Comparison of ENCODE assay signal across 15 cellular contexts in the genomic region with DNA sequence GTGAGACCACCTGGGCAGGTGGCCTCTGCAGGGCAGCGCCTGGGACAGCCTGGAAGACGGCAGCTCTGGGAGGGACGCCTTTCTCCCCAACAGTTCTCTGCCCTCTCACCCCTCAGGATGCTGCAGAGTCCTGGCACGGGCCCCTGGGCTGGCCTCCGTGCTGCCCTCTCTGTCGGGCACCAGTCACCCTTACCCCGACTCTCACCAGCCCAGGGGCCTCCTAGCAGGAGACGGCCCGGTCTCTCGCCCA. TPM values are rescaled to one million over a fixed set of nuclear protein-coding genes. Genes with fewer than 3 reads are reported as not detected.
A peak's percentile ranks its signal among the peaks of the same experiment; 100 is the strongest.
DNase-seq lines count a peak whose midpoint lies in the region; ATAC-seq, FAIRE-seq and TF ChIP-seq lines count a peak whose summit lies in the region.
"Had no signal": no experiment of that assay in that cellular context is flagged by ENCODE, and none has a peak within 500 bp of the region (broad histone marks: within the 10 kb centered on the region; RNA-seq: fewer than 3 reads in every experiment).

No MANE protein-coding gene starts in this region.

- H3K4me1 ChIP-seq in kidney (ENCODE audit: control insufficient read depth in 1 of 2, insufficient read depth in 1 of 2, low read depth in 1 of 2, low read length in 2 of 2) (peaks cover 5 to 20% of the 10 kb centered on the region in 2 donors), prostate gland (replicated peaks) (peaks cover 8% of the 10 kb centered on the region)

- FAIRE-seq in kidney (lab: Jason Lieb, UNC) (no peak), HTR-8/SVneo (lab: Jason Lieb, UNC) (no peak)

- H3K27me3 Mint-ChIP-seq in activated CD8-positive, alpha-beta T cell treated with anti-CD3 and anti-CD28 coated beads, Interleukin-2, amount 10 ng/mL, durations not matched to agents 7 days and 5 days (ENCODE audit: low read depth), result peaks cover 7% of the 10 kb centered on the region

- H3K36me3 ChIP-seq in kidney (ENCODE audit: control insufficient read depth in 1 of 2, insufficient read depth in 2 of 2, low read length in 2 of 2) (peaks cover 7 to 20% of the 10 kb centered on the region in 2 donors), prostate gland (no peaks in the 10 kb centered on the region)

- POLR2A ChIA-PET in activated CD8-positive, alpha-beta T cell treated with anti-CD3 and anti-CD28 coated beads, Interleukin-2, amount 10 ng/mL, durations not matched to agents 7 days and 5 days (lab: Charles Lee), result no interaction called here

- no peaks in the 10 kb centered on the region for H3K36me3 Mint-ChIP-seq in activated CD8-positive, alpha-beta T cell treated with anti-CD3 and anti-CD28 coated beads, Interleukin-2, amount 10 ng/mL, durations not matched to agents 7 days and 5 days (ENCODE audit: low read depth)

- H3K4me1 Mint-ChIP-seq in activated CD8-positive, alpha-beta T cell treated with anti-CD3 and anti-CD28 coated beads, Interleukin-2, amount 10 ng/mL, durations not matched to agents 7 days and 5 days (ENCODE audit: low read depth), result peaks cover 4% of the 10 kb centered on the region

- no peak overlapping the region for H3K27ac Mint-ChIP-seq in activated CD8-positive, alpha-beta T cell treated with anti-CD3 and anti-CD28 coated beads, Interleukin-2, amount 10 ng/mL, durations not matched to agents 7 days and 5 days
- H3K27ac Mint-ChIP-seq: HFFc6; naive thymus-derived CD8-positive, alpha-beta T cell; T-helper 17 cell had no signal

- no peaks in the 10 kb centered on the region for H3K9me3 Mint-ChIP-seq in activated CD8-positive, alpha-beta T cell treated with anti-CD3 and anti-CD28 coated beads, Interleukin-2, amount 10 ng/mL, durations not matched to agents 7 days and 5 days (ENCODE audit: insufficient read depth)
- H3K9me3 Mint-ChIP-seq: HFFc6; naive thymus-derived CD8-positive, alpha-beta T cell had no signal

- intact Hi-C loops in kidney (cut with DNase I), result no loop called here
- intact Hi-C loops in prostate gland (cut with DNase I), result loop anchor here (10.0 kb wide), 1 partner anchor 97 kb away; no protein-coding TSS in a partner anchor

- 48% methylated on average over 10 of the region's 10 CpGs for WGBS in prostate gland

- CTCF ChIA-PET in activated CD8-positive, alpha-beta T cell treated with anti-CD3 and anti-CD28 coated beads, Interleukin-2, amount 10 ng/mL, durations not matched to agents 7 days and 5 days (lab: Charles Lee), result interaction anchor here (1.2 kb wide), 1 partner anchor 122 kb away, joined by 3 read pairs; no protein-coding TSS in a partner anchor

- H3K4me3 ChIP-seq in kidney (ENCODE audit: low read length in 2 of 2) (no peak overlapping the region), prostate gland (no peak overlapping the region)
- H3K4me3 ChIP-seq: dorsolateral prefrontal cortex had no signal

- no peaks in the 10 kb centered on the region for H3K27me3 ChIP-seq in prostate gland (replicated peaks; ENCODE audit: insufficient read depth)
- H3K27me3 ChIP-seq: dorsolateral prefrontal cortex had no signal

- peak; percentile 82 for DNase-seq in kidney
- DNase-seq in prostate gland (ENCODE audit: low spot score), result no peak
- DNase-seq in GM13977 (ENCODE audit: low spot score), result no peak
- DNase-seq in NCI-H2196 (lab: John Stamatoyannopoulos, UW; ENCODE audit: unreplicated experiment), result no peak
- DNase-seq in activated CD8-positive, alpha-beta T cell treated with anti-CD3 and anti-CD28 coated beads, Interleukin-2, amount 10 ng/mL, durations not matched to agents 7 days and 5 days, result no peak
- DNase-seq in HTR-8/SVneo (ENCODE audit: insufficient read length, low spot score), result no peak
- DNase-seq: activated naive CD4-positive, alpha-beta T cell treated with Interleukin-2 at 50 U/mL for 16 hours; dorsolateral prefrontal cortex; HFFc6; hypothalamus; naive thymus-derived CD8-positive, alpha-beta T cell; substantia nigra; T-helper 17 cell had no signal

- no peak for TF ChIP-seq CTCF in C4-2B (conservative IDR thresholded peaks at IDR 0.05)
- TF ChIP-seq CTCF in VCaP (conservative IDR thresholded peaks at IDR 0.05), result no peak
- no peak for TF ChIP-seq CTCF in kidney (IDR thresholded peaks at IDR 0.05; ENCODE audit: borderline replicate concordance, extremely low read depth, insufficient read depth)
- no peak for TF ChIP-seq CTCF in prostate gland (IDR thresholded peaks at IDR 0.05)
- TF ChIP-seq CTCF in GM13977 (IDR thresholded peaks at IDR 0.05; ENCODE audit: extremely low read depth, insufficient read depth, missing control alignments), result no peak

- no peak for TF ChIP-seq POLR2A in prostate gland (IDR thresholded peaks at IDR 0.05)

- H3K9ac ChIP-seq in kidney (ENCODE audit: low read length in 2 of 2), result no peak overlapping the region

- H3K4me3 Mint-ChIP-seq in activated CD8-positive, alpha-beta T cell treated with anti-CD3 and anti-CD28 coated beads, Interleukin-2, amount 10 ng/mL, durations not matched to agents 7 days and 5 days, result no peak overlapping the region
- H3K4me3 Mint-ChIP-seq: HFFc6; naive thymus-derived CD8-positive, alpha-beta T cell; T-helper 17 cell had no signal

- H3K9me3 ChIP-seq in kidney (ENCODE audit: control insufficient read depth in 1 of 2, low read length in 2 of 2), result no peaks in the 10 kb centered on the region
- no peaks in the 10 kb centered on the region for H3K9me3 ChIP-seq in prostate gland

- no peak for ATAC-seq in activated CD8-positive, alpha-beta T cell treated with anti-CD3 and anti-CD28 coated beads, Interleukin-2, amount 10 ng/mL, durations not matched to agents 7 days and 5 days
- ATAC-seq: naive thymus-derived CD8-positive, alpha-beta T cell; T-helper 17 cell had no signal

- in situ Hi-C loops in GM13977 (cut with MboI; ENCODE audit: low pct_unique_long_range_greater_than_20kb, low sequenced_read_pairs, unreplicated experiment), result no loop called here

- H3K27ac ChIP-seq in C4-2B, result peak overlapping the region; percentile 82
- H3K27ac ChIP-seq in VCaP, result peak overlapping the region; percentile 93
- peak overlapping the region; percentile 12 to 88 for H3K27ac ChIP-seq in kidney (ENCODE audit: low read depth in 2 of 2, low read length in 2 of 2)
- peak overlapping the region; percentile 87 to 91 for H3K27ac ChIP-seq in prostate gland
- H3K27ac ChIP-seq: dorsolateral prefrontal cortex had no signal

RNA-seq across cellular contexts. Expression of gene ELF3, which starts 7.8 kb away (rescaled TPM):
- 400 TPM for total RNA-seq in kidney
- 81.8 TPM for polyA plus RNA-seq in kidney (ENCODE audit: insufficient read depth, low read depth, low replicate concordance)
- total RNA-seq in prostate gland, result 100 to 1,000 TPM in 1 of 2 donors, 10 to 100 TPM in 1; 74.4 to 191 TPM
- total RNA-seq in activated CD8-positive, alpha-beta T cell treated with anti-CD3 and anti-CD28 coated beads, Interleukin-2, amount 10 ng/mL, durations not matched to agents 7 days and 5 days, result under 1 TPM; 0.42 to 0.55 TPM
- polyA plus RNA-seq: naive thymus-derived CD8-positive, alpha-beta T cell had no signal

RNA-seq across cellular contexts. Expression of gene RNPEP, which starts 35.7 kb away (rescaled TPM):
- total RNA-seq in kidney (54.6 TPM), prostate gland (100 to 1,000 TPM in 1 of 2 donors, 10 to 100 TPM in 1; 70.4 to 104 TPM)
- polyA plus RNA-seq in kidney (ENCODE audit: insufficient read depth, low read depth, low replicate concordance), result 48.7 TPM
- total RNA-seq in activated CD8-positive, alpha-beta T cell treated with anti-CD3 and anti-CD28 coated beads, Interleukin-2, amount 10 ng/mL, durations not matched to agents 7 days and 5 days, result 10 to 100 TPM; 32.0 to 32.2 TPM

Comparison
In these comparisons a context has a peak if more than half of its experiments do, and no peak if none do; other contexts are left out.
1. RNA of gene ELF3, which starts 7.8 kb away (total RNA-seq): 400 TPM in kidney (single experiment) and 74.4 to 191 TPM in prostate gland; 0.42 to 0.55 TPM in activated CD8-positive, alpha-beta T cell treated with anti-CD3 and anti-CD28 coated beads, Interleukin-2, amount 10 ng/mL, durations not matched to agents 7 days and 5 days; every median in the first group is over 10 times any median in the second.
2. Peak in every context shown above with its lines, with median percentiles within 50 percentile points of each other: H3K27ac ChIP-seq.